Comparison of ENCODE assay signal across 23 cellular contexts in the genomic region with DNA sequence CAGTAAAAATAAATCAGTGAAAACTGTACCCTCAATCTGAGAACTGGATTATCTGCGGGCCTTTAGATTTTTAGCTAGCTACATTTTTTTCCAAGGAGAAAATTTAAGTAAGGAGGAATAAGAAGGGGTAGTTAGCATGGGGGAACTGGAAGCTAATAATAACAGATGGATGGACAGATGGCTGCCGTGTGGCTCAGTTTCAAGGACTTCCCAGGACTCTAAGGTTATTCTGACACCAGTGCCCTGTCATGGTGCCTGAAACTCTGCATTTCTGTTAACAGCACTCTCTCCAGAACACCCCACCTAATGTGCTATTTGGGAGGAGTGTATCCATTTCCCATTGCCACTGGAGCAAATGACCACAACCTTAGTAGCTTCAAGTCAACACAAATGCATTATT.
"Had no signal": no experiment of that assay in that cellular context is flagged by ENCODE, and none has a peak within 500 bp of the region (broad histone marks: within the 10 kb centered on the region; RNA-seq: fewer than 3 reads in every experiment).

No MANE protein-coding gene starts in this region.

- H3K9me3 ChIP-seq: esophagus squamous epithelium, pancreas, suprapubic skin, thyroid gland, vagina had no signal

- ATAC-seq: gastroesophageal sphincter, left cardiac atrium, pancreas, right cardiac atrium had no signal

- H3K4me1 ChIP-seq: esophagus squamous epithelium, gastroesophageal sphincter, pancreas, suprapubic skin, thyroid gland, vagina had no signal

- H3K4me3 Mint-ChIP-seq: dendritic cell treated with granulocyte-macrophage colony-stimulating factor and Interleukin-4, amounts not matched to agents 40 ng/mL and 50 ng/mL, for 4 days; immature natural killer cell; naive B cell; nephron; type B pancreatic cell had no signal

- H3K4me1 Mint-ChIP-seq: immature natural killer cell, naive B cell had no signal

- H3K27ac Mint-ChIP-seq: dendritic cell treated with granulocyte-macrophage colony-stimulating factor and Interleukin-4, amounts not matched to agents 40 ng/mL and 50 ng/mL, for 4 days; immature natural killer cell; naive B cell; nephron; progenitor cell of endocrine pancreas; type B pancreatic cell had no signal

- DNase-seq: esophagus squamous epithelium; foreskin fibroblast; immature natural killer cell; left cardiac atrium; left ventricle myocardium inferior; mesendoderm; naive B cell; occipital lobe; pancreas; right cardiac atrium; stimulated activated CD4-positive, alpha-beta T cell treated with anti-CD3 and anti-CD28 coated beads, Interleukin-2, amount 100 ng/mL, for 48 hours; stimulated activated naive CD4-positive, alpha-beta T cell treated with Interleukin-2 at 50 U/mL for 16 hours; thyroid gland had no signal

- H3K27ac ChIP-seq: esophagus squamous epithelium, gastroesophageal sphincter, left ventricle myocardium inferior, pancreas, suprapubic skin, thyroid gland, vagina had no signal

- H3K4me2 ChIP-seq: smooth muscle cell had no signal

- H3K9me3 Mint-ChIP-seq: dendritic cell treated with granulocyte-macrophage colony-stimulating factor and Interleukin-4, amounts not matched to agents 40 ng/mL and 50 ng/mL, for 4 days; type B pancreatic cell had no signal

- H3K27me3 Mint-ChIP-seq: dendritic cell treated with granulocyte-macrophage colony-stimulating factor and Interleukin-4, amounts not matched to agents 40 ng/mL and 50 ng/mL, for 4 days; naive B cell had no signal

- FAIRE-seq: keratinocyte, pancreas had no signal

- H3K4me3 ChIP-seq: esophagus squamous epithelium, gastroesophageal sphincter, left ventricle myocardium inferior, lung, pancreas, smooth muscle cell, suprapubic skin, thyroid gland, vagina had no signal

- H3K27me3 ChIP-seq: esophagus squamous epithelium, gastroesophageal sphincter, pancreas, suprapubic skin, thyroid gland, vagina had no signal

- H3K36me3 Mint-ChIP-seq: immature natural killer cell, naive B cell, type B pancreatic cell had no signal

- H3K36me3 ChIP-seq: esophagus squamous epithelium, gastroesophageal sphincter, left ventricle myocardium inferior, pancreas, suprapubic skin, thyroid gland, vagina had no signal
